In genomic region chr10:70886921-70887665, GRCh38 we compare ENCODE assay signal across 8 cellular contexts. TPM values are rescaled to one million over a fixed set of nuclear protein-coding genes. Genes with fewer than 3 reads are reported as not detected.
DNase-seq lines count a peak whose midpoint lies in the region; ATAC-seq, FAIRE-seq and TF ChIP-seq lines count a peak whose summit lies in the region.

No MANE protein-coding gene starts in this region.

- H3K4me1 ChIP-seq in right atrium auricular region (peaks cover 0 to 22% of the 10 kb centered on the region in 2 donors), mesodermal cell (ENCODE audit: control insufficient read depth, insufficient read depth, low read length, poor library complexity, severe bottlenecking) (peaks cover 5% of the 10 kb centered on the region), vagina (peaks cover 13% of the 10 kb centered on the region)

- WGBS in mesodermal cell (ENCODE audit: insufficient coverage in 2 of 2), 2 experiments, result 51 to 69% methylated on average over 8 of the region's 12 CpGs

- intact Hi-C loops in Right ventricle myocardium superior (cut with DNase I) (no loop called here), vagina (cut with DNase I) (no loop called here)

- H3K9me3 ChIP-seq in right atrium auricular region (no peaks in the 10 kb centered on the region), mesodermal cell (ENCODE audit: control insufficient read depth, low read length) (no peaks in the 10 kb centered on the region), vagina (no peaks in the 10 kb centered on the region)

- H3K27me3 ChIP-seq in right atrium auricular region (no peaks in the 10 kb centered on the region), vagina (no peaks in the 10 kb centered on the region)

- FAIRE-seq in H54 (lab: Jason Lieb, UNC), result no peak

- H3K4me3 ChIP-seq in right atrium auricular region, result peak overlapping the region; percentile 74 to 80
- peak overlapping the region; percentile 68 to 75 for H3K4me3 ChIP-seq in cardiac fibroblast (replicated peaks in 1 of 2; ENCODE audit: low read depth in 2 of 2, low read length in 2 of 2)
- H3K4me3 ChIP-seq in mesodermal cell (ENCODE audit: extremely low read depth, insufficient read depth, low read length, poor library complexity, severe bottlenecking), result peak overlapping the region; percentile 52
- peak overlapping the region; percentile 82 to 84 for H3K4me3 ChIP-seq in vagina

- TF ChIP-seq CTCF in right atrium auricular region (IDR thresholded peaks at IDR 0.05) (no peak), cardiac fibroblast (IDR thresholded peaks at IDR 0.05; ENCODE audit: low read depth, low read length) (no peak), vagina (IDR thresholded peaks at IDR 0.05) (no peak)

- TF ChIP-seq POLR2A in vagina (IDR thresholded peaks at IDR 0.05) (no peak), H54 (IDR thresholded peaks at IDR 0.05; ENCODE audit: low read depth, low read length) (no peak)

- H3K27ac ChIP-seq in right atrium auricular region (peak overlapping the region; percentile 94 to 95), mesodermal cell (ENCODE audit: low read depth, low read length, severe bottlenecking) (no peak overlapping the region), vagina (peak overlapping the region; percentile 93)

- peaks cover 20% of the 10 kb centered on the region for H3K36me3 ChIP-seq in right atrium auricular region
- peaks cover 25% of the 10 kb centered on the region for H3K36me3 ChIP-seq in mesodermal cell (ENCODE audit: control insufficient read depth, insufficient read depth, low read length)
- H3K36me3 ChIP-seq in vagina, result peaks cover 0 to 9% of the 10 kb centered on the region in 2 donors

- DNase-seq in right atrium auricular region (ENCODE audit: low spot score) (no peak), Right ventricle myocardium superior (no peak), cardiac fibroblast (ENCODE audit: low read depth in 2 of 2) (no peak), vagina (ENCODE audit: extremely low spot score in 2 of 2) (peak in 1 of 2 donors; percentile 85), iPS-NIHi11 (ENCODE audit: low spot score) (no peak), NCI-H1436 treated with DMSO at 0.1 percent for 48 hours (lab: John Stamatoyannopoulos, UW) (no peak), H54 (ENCODE audit: insufficient read length, low spot score) (no peak)

- ATAC-seq in Right ventricle myocardium superior (ENCODE audit: poor library complexity), result no peak

RNA-seq across cellular contexts. Expression of gene PCBD1, which starts 1.3 kb away (rescaled TPM):
- total RNA-seq in right atrium auricular region, result 10 to 100 TPM; 79.4 to 98.6 TPM
- total RNA-seq in Right ventricle myocardium superior, result 142 TPM
- polyA plus RNA-seq in mesodermal cell (2013, experiment 1 of 2), result 32.6 TPM
- 34.7 TPM for polyA plus RNA-seq in mesodermal cell (2013, experiment 2 of 2)
- total RNA-seq in vagina, result 36.8 TPM
